Comparison of ENCODE assay signal across 8 cellular contexts in the genomic region with DNA sequence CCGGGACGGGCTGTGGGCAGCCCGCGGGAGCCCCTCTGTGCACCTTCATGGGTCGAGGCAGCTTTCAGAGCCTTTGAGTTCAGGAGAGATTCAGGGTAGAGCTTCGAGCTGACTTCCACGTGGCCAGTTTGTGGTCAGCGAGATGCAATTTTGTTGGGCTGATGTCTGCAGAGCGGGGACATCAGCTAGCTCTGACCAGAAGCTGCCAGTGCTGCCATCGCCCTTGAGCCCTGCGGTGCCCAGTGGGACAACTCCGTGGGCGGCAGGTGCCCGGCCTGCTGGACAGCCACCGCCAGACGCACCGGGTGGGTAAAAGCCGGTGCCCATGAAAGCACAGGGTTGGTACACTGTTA. TPM values are rescaled to one million over a fixed set of nuclear protein-coding genes. Genes with fewer than 3 reads are reported as not detected.
A peak's percentile ranks its signal among the peaks of the same experiment; 100 is the strongest.
DNase-seq lines count a peak whose midpoint lies in the region; TF ChIP-seq lines count a peak whose summit lies in the region.

No MANE protein-coding gene starts in this region.

- no peaks in the 10 kb centered on the region for H3K36me3 ChIP-seq in urinary bladder (ENCODE audit: insufficient read depth)

- H3K4me1 Mint-ChIP-seq in activated naive CD4-positive, alpha-beta T cell treated with anti-CD3 and anti-CD28 coated beads, Interleukin-2, amount 10 ng/mL, durations not matched to agents 7 days and 5 days, result peaks cover 21% of the 10 kb centered on the region

- peak overlapping the region; percentile 89 for H3K27ac Mint-ChIP-seq in activated naive CD4-positive, alpha-beta T cell treated with anti-CD3 and anti-CD28 coated beads, Interleukin-2, amount 10 ng/mL, durations not matched to agents 7 days and 5 days

- H3K4me3 Mint-ChIP-seq in activated naive CD4-positive, alpha-beta T cell treated with anti-CD3 and anti-CD28 coated beads, Interleukin-2, amount 10 ng/mL, durations not matched to agents 7 days and 5 days, result peak overlapping the region; percentile 88

- no peaks in the 10 kb centered on the region for H3K27me3 Mint-ChIP-seq in activated naive CD4-positive, alpha-beta T cell treated with anti-CD3 and anti-CD28 coated beads, Interleukin-2, amount 10 ng/mL, durations not matched to agents 7 days and 5 days

- no peak overlapping the region for H3K27ac ChIP-seq in urinary bladder (ENCODE audit: low read depth)

- no peaks in the 10 kb centered on the region for H3K9me3 Mint-ChIP-seq in activated naive CD4-positive, alpha-beta T cell treated with anti-CD3 and anti-CD28 coated beads, Interleukin-2, amount 10 ng/mL, durations not matched to agents 7 days and 5 days

- DNase-seq in activated naive CD4-positive, alpha-beta T cell treated with anti-CD3 and anti-CD28 coated beads, Interleukin-2, amount 10 ng/mL, durations not matched to agents 7 days and 5 days, result peak; percentile 33
- DNase-seq in activated naive CD4-positive, alpha-beta T cell treated with anti-CD3 and anti-CD28 coated beads, Interleukin-2, amount 50 U/mL, for 16 hours, result no peak
- no peak for DNase-seq in Jurkat, Clone E6-1 (ENCODE audit: low read depth, low spot score)
- peak in 1 of 2 donors; percentile 21 for DNase-seq in cardiac fibroblast (ENCODE audit: low read depth in 2 of 2)
- peak; percentile 38 to 41 for DNase-seq in lung microvascular endothelial cell (ENCODE audit: low read depth in 2 of 2)
- DNase-seq in NAMALWA (ENCODE audit: low spot score), result no peak
- no peak for DNase-seq in germinal center (ENCODE audit: low spot score)

- H3K36me3 Mint-ChIP-seq in activated naive CD4-positive, alpha-beta T cell treated with anti-CD3 and anti-CD28 coated beads, Interleukin-2, amount 10 ng/mL, durations not matched to agents 7 days and 5 days, result peaks cover 12% of the 10 kb centered on the region

- H3K4me3 ChIP-seq in Jurkat, Clone E6-1 (ENCODE audit: low read length), result peak overlapping the region; percentile 86
- peak overlapping the region; percentile 61 to 81 for H3K4me3 ChIP-seq in cardiac fibroblast (replicated peaks in 1 of 2; ENCODE audit: low read depth in 2 of 2, low read length in 2 of 2)
- H3K4me3 ChIP-seq in urinary bladder (ENCODE audit: low read depth, low read length), result peak overlapping the region; percentile 88

- CTCF ChIA-PET in activated naive CD4-positive, alpha-beta T cell treated with anti-CD3 and anti-CD28 coated beads, Interleukin-2, amount 10 ng/mL, durations not matched to agents 7 days and 5 days (lab: Charles Lee), result interaction anchor here (0.7 to 1.0 kb wide), 2 partner anchors 9 to 21 kb away, joined by 3 to 4 read pairs; no protein-coding TSS in a partner anchor

- TF ChIP-seq CTCF in cardiac fibroblast (IDR thresholded peaks at IDR 0.05; ENCODE audit: low read depth, low read length), result no peak

- H3K4me1 ChIP-seq in urinary bladder (ENCODE audit: insufficient read depth), result no peaks in the 10 kb centered on the region

- 9% methylated on average over 18 of the region's 18 CpGs for WGBS in urinary bladder

RNA-seq across cellular contexts. Expression of a gene that starts 0.7 kb away (rescaled TPM):
- 390 TPM for polyA plus RNA-seq in Jurkat, Clone E6-1 (2012; ENCODE audit: insufficient read depth, insufficient read length)
- 86.7 and 121 TPM in 2 replicates for total RNA-seq in lung microvascular endothelial cell
- 62.9 TPM for total RNA-seq in urinary bladder
- 201 TPM for polyA plus RNA-seq in urinary bladder

RNA-seq across cellular contexts. Expression of a gene that starts 29.3 kb away (rescaled TPM):
- polyA plus RNA-seq in Jurkat, Clone E6-1 (2012; ENCODE audit: insufficient read depth, insufficient read length), result 50.0 TPM
- total RNA-seq in lung microvascular endothelial cell, result 17.0 and 21.4 TPM in 2 replicates
- 26.4 TPM for total RNA-seq in urinary bladder
- polyA plus RNA-seq in urinary bladder, result 43.3 TPM

RNA-seq across cellular contexts. Expression of a gene that starts 41.9 kb away (rescaled TPM):
- polyA plus RNA-seq in Jurkat, Clone E6-1 (2012; ENCODE audit: insufficient read depth, insufficient read length), result not detected
- under 0.01 TPM in 2 replicates for total RNA-seq in lung microvascular endothelial cell
- not detected for total RNA-seq in urinary bladder
- 1.4 TPM for polyA plus RNA-seq in urinary bladder

RNA-seq across cellular contexts. Expression of a gene that starts 42.0 kb away (rescaled TPM):
- 3.5 TPM for polyA plus RNA-seq in Jurkat, Clone E6-1 (2012; ENCODE audit: insufficient read depth, insufficient read length)
- total RNA-seq in lung microvascular endothelial cell (0.99 and 2.6 TPM in 2 replicates), urinary bladder (12.4 TPM)
- polyA plus RNA-seq in urinary bladder, result 23.2 TPM

RNA-seq across cellular contexts. Expression of a gene that starts 50.1 kb away (rescaled TPM):
- 27.1 TPM for polyA plus RNA-seq in Jurkat, Clone E6-1 (2012; ENCODE audit: insufficient read depth, insufficient read length)
- total RNA-seq in lung microvascular endothelial cell (4.1 and 6.3 TPM in 2 replicates), urinary bladder (7.5 TPM)
- polyA plus RNA-seq in urinary bladder, result 17.1 TPM

Comparison
In these comparisons a context has a peak if more than half of its experiments do, and no peak if none do; other contexts are left out.
1. DNase-seq: peak in activated naive CD4-positive, alpha-beta T cell treated with anti-CD3 and anti-CD28 coated beads, Interleukin-2, amount 10 ng/mL, durations not matched to agents 7 days and 5 days (single experiment) and lung microvascular endothelial cell (2 of 2); none in activated naive CD4-positive, alpha-beta T cell treated with anti-CD3 and anti-CD28 coated beads, Interleukin-2, amount 50 U/mL, for 16 hours (single experiment), Jurkat, Clone E6-1 (single experiment), NAMALWA (single experiment) and germinal center (single experiment).
2. Peak in every context shown above with its lines, with median percentiles within 50 percentile points of each other: H3K4me3 ChIP-seq.